Comparison of ENCODE assay signal across 2 cellular contexts in the genomic region with DNA sequence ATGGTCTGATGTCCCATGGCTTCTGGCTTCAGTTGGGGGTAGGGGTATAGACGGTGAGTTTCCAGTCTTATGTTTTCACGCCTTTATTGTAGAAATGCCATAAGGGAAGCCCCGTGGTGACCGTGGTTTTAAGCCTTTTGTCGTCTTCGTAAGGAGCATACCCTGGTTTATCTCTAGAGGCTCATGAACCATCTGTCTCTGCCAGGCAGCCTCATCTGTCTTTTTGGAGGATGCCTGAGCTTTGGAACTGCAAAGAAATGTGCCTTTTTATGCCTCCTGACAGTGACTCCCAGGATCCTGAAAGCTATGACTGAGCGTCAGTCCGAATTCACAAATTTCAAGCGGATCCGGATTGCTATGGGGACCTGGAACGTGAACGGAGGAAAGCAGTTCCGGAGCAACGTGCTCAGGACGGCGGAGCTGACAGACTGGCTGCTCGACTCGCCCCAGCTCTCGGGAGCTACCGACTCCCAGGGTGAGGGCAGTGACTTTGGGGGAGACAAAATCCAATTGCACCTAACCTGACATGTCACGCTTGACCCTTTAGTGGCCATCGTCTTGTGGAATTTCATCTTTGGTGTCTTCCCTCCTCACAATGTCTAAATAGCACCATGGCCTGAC.
TF ChIP-seq lines count a peak whose summit lies in the region.

No MANE protein-coding gene starts in this region.

TF ChIP-seq in IMR-90, 13 proteins besides CTCF, POLR2A, EP300 and RAD21:
- no peak for TF ChIP-seq RCOR1 (IDR thresholded peaks at IDR 0.05; ENCODE audit: insufficient replicate concordance, low read length)
- no peak for TF ChIP-seq CEBPB (IDR thresholded peaks at IDR 0.05; ENCODE audit: low read depth, low read length)
- no peak for TF ChIP-seq MXI1 (IDR thresholded peaks at IDR 0.05; ENCODE audit: borderline replicate concordance, low read depth, low read length)
- TF ChIP-seq, protein P1, sequence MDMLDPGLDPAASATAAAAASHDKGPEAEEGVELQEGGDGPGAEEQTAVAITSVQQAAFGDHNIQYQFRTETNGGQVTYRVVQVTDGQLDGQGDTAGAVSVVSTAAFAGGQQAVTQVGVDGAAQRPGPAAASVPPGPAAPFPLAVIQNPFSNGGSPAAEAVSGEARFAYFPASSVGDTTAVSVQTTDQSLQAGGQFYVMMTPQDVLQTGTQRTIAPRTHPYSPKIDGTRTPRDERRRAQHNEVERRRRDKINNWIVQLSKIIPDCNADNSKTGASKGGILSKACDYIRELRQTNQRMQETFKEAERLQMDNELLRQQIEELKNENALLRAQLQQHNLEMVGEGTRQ (IDR thresholded peaks at IDR 0.05; ENCODE audit: low read depth, low read length): no peak
- no peak for TF ChIP-seq RFX5 (IDR thresholded peaks at IDR 0.05; ENCODE audit: low read depth, low read length)
- no peak for TF ChIP-seq CHD1 (IDR thresholded peaks at IDR 0.05; ENCODE audit: low read depth, low read length)
- TF ChIP-seq, protein P2, sequence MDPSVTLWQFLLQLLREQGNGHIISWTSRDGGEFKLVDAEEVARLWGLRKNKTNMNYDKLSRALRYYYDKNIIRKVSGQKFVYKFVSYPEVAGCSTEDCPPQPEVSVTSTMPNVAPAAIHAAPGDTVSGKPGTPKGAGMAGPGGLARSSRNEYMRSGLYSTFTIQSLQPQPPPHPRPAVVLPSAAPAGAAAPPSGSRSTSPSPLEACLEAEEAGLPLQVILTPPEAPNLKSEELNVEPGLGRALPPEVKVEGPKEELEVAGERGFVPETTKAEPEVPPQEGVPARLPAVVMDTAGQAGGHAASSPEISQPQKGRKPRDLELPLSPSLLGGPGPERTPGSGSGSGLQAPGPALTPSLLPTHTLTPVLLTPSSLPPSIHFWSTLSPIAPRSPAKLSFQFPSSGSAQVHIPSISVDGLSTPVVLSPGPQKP (IDR thresholded peaks at IDR 0.05; ENCODE audit: borderline replicate concordance, low read depth, low read length): no peak
- TF ChIP-seq MAFK (IDR thresholded peaks at IDR 0.05; ENCODE audit: low read depth, low read length): no peak
- no peak for TF ChIP-seq SMC3 (IDR thresholded peaks at IDR 0.05; ENCODE audit: low read depth, low read length)
- TF ChIP-seq NFE2L2 (IDR thresholded peaks at IDR 0.05; ENCODE audit: low read depth, low read length): no peak
- no peak for TF ChIP-seq BHLHE40 (IDR thresholded peaks at IDR 0.05; ENCODE audit: low read depth, low read length)
- TF ChIP-seq FOS (IDR thresholded peaks at IDR 0.05; ENCODE audit: low read depth, low read length): no peak
- no peak for TF ChIP-seq MAZ (IDR thresholded peaks at IDR 0.05; ENCODE audit: borderline replicate concordance, low read depth, low read length)

TF ChIP-seq in endothelial cell of umbilical vein, 7 proteins besides CTCF, POLR2A, EP300 and RAD21:
- TF ChIP-seq, protein P3, sequence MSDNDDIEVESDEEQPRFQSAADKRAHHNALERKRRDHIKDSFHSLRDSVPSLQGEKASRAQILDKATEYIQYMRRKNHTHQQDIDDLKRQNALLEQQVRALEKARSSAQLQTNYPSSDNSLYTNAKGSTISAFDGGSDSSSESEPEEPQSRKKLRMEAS (IDR thresholded peaks at IDR 0.05; ENCODE audit: insufficient read depth, insufficient read length): no peak
- no peak for TF ChIP-seq EZH2 (IDR thresholded peaks at IDR 0.05; ENCODE audit: borderline replicate concordance, low read depth, low read length, severe bottlenecking)
- TF ChIP-seq POLR2AphosphoS5 (IDR thresholded peaks at IDR 0.05; ENCODE audit: insufficient read depth, low read depth, low read length): no peak
- no peak for TF ChIP-seq GATA2 (IDR thresholded peaks at IDR 0.05; ENCODE audit: insufficient read depth, insufficient read length, low read depth, low read length)
- TF ChIP-seq JUN (IDR thresholded peaks at IDR 0.05; ENCODE audit: borderline replicate concordance, insufficient read depth, insufficient read length, low read depth): no peak
- no peak for TF ChIP-seq MYC (IDR thresholded peaks at IDR 0.05; ENCODE audit: low read depth, low read length)
- TF ChIP-seq FOS (IDR thresholded peaks at IDR 0.05; ENCODE audit: borderline replicate concordance, insufficient read depth, low read length): no peak
